ENCODE assay signal across 9 cellular contexts in genomic region chr5:97142521-97143254, GRCh38. TPM values are rescaled to one million over a fixed set of nuclear protein-coding genes. Genes with fewer than 3 reads are reported as not detected.
A peak's percentile ranks its signal among the peaks of the same experiment; 100 is the strongest.
DNase-seq lines count a peak whose midpoint lies in the region; ATAC-seq and TF ChIP-seq lines count a peak whose summit lies in the region.
"Had no signal": no experiment of that assay in that cellular context is flagged by ENCODE, and none has a peak within 500 bp of the region (broad histone marks: within the 10 kb centered on the region; RNA-seq: fewer than 3 reads in every experiment).

TSS of gene LIX1 (minus strand) at chr5:97142611. CDS start at chr5:97142576, 35 bp downstream.

- 0 out of 2 replicates have a peak within 1 kb of the TSS, but pooled peaks have one; percentile 14 for H3K4me2 ChIP-seq in OCI-LY7 (ENCODE audit: low read length)
- H3K4me2 ChIP-seq: BLaER1 treated with 17β-estradiol and CSF1 and Interleukin-3, amounts not matched to agents 10 nM and 100 nM had no signal

- H3K36me3 ChIP-seq in OCI-LY7 (ENCODE audit: insufficient read depth, low read length): no peaks in the 10 kb centered on the region
- no peaks in the 10 kb centered on the region for H3K36me3 ChIP-seq in testis (ENCODE audit: low read depth, missing control alignments)
- H3K36me3 ChIP-seq: BLaER1 treated with 17β-estradiol and CSF1 and Interleukin-3, amounts not matched to agents 10 nM and 100 nM had no signal

- CTCF ChIA-PET in OCI-LY7 (lab: Charles Lee; ENCODE audit: unreplicated experiment): interaction anchor here (0.7 to 1.1 kb wide), 7 partner anchors 10 to 528 kb away, joined by 3 to 22 read pairs (median 4); no protein-coding TSS in a partner anchor

- POLR2A ChIA-PET in OCI-LY7 (lab: Charles Lee): interaction anchor here (0.6 to 3.5 kb wide), 22 partner anchors 10 to 412 kb away, joined by 3 to 13 read pairs (median 4); partner anchors contain the start of genes ERAP1, ERAP2 and RIOK2

- no TSS peak for BruUV-seq in OCI-LY7 (replicated peaks; lab: Mats Ljungman, UMichigan)

- no peak for TF ChIP-seq POLR2A in testis (IDR thresholded peaks at IDR 0.05)

- no peak within 1 kb of the TSS for H3K27ac ChIP-seq in OCI-LY7 (ENCODE audit: low read depth, low read length, poor library complexity, severe bottlenecking)
- H3K27ac ChIP-seq in layer of hippocampus (ENCODE audit: low read depth, low read length): peak within 1 kb of the TSS; percentile 6
- no peak within 1 kb of the TSS for H3K27ac ChIP-seq in testis
- H3K27ac ChIP-seq: BLaER1 treated with 17β-estradiol and CSF1 and Interleukin-3, amounts not matched to agents 10 nM and 100 nM had no signal

- peaks cover 5% of the 10 kb centered on the region for H3K4me1 ChIP-seq in OCI-LY7 (ENCODE audit: insufficient read depth, low read length, poor library complexity, severe bottlenecking)
- peaks cover 5% of the 10 kb centered on the region for H3K4me1 ChIP-seq in testis
- H3K4me1 ChIP-seq: BLaER1 treated with 17β-estradiol and CSF1 and Interleukin-3, amounts not matched to agents 10 nM and 100 nM had no signal

- peak; percentile 90 for ATAC-seq in GM21381 (IDR thresholded peaks at IDR 0.05; ENCODE audit: unreplicated experiment)

- peak; percentile 13 for DNase-seq in NCI-H2107 treated with DMSO at 0.1 percent for 48 hours (lab: John Stamatoyannopoulos, UW; ENCODE audit: unreplicated experiment)
- DNase-seq in NCI-H2107 (lab: John Stamatoyannopoulos, UW): no peak
- DNase-seq in HT-29 (ENCODE audit: low spot score): peak; percentile 51
- DNase-seq in OCI-LY7 (ENCODE audit: low spot score): peak; percentile 75
- peak; percentile 56 to 58 for DNase-seq in cardiac fibroblast (ENCODE audit: low read depth in 2 of 2)
- peak; percentile 51 for DNase-seq in testis

- H3K27me3 ChIP-seq in layer of hippocampus (ENCODE audit: control insufficient read depth, insufficient read depth, low read length): no peaks in the 10 kb centered on the region
- no peaks in the 10 kb centered on the region for H3K27me3 ChIP-seq in testis
- H3K27me3 ChIP-seq: BLaER1 treated with 17β-estradiol and CSF1 and Interleukin-3, amounts not matched to agents 10 nM and 100 nM had no signal

- H3K4me3 ChIP-seq in OCI-LY7 (ENCODE audit: low read depth, low read length, poor library complexity, severe bottlenecking) (no peak within 1 kb of the TSS), cardiac fibroblast (replicated peaks in 1 of 2; ENCODE audit: low read depth in 2 of 2, low read length in 2 of 2) (no peak within 1 kb of the TSS), testis (no peak within 1 kb of the TSS)
- H3K4me3 ChIP-seq: BLaER1 treated with 17β-estradiol and CSF1 and Interleukin-3, amounts not matched to agents 10 nM and 100 nM had no signal

- intact Hi-C loops in OCI-LY7 (cut with micrococcal nuclease; ENCODE audit: unreplicated experiment) (loop anchor here (1.0 to 5.0 kb wide), 5 partner anchors 146 to 390 kb away; no protein-coding TSS in a partner anchor), testis (cut with DNase I; ENCODE audit: low total_unique reads) (no loop called here)

- H4K20me1 ChIP-seq in OCI-LY7 (ENCODE audit: insufficient read depth, low read length): no peaks in the 10 kb centered on the region
- H4K20me1 ChIP-seq: BLaER1 treated with 17β-estradiol and CSF1 and Interleukin-3, amounts not matched to agents 10 nM and 100 nM had no signal

- WGBS in testis, 2 donors: 46 to 52% methylated on average over 6 of the region's 6 CpGs

- H3K9me3 ChIP-seq in OCI-LY7 (ENCODE audit: low read length): no peaks in the 10 kb centered on the region
- H3K9me3 ChIP-seq in testis: no peaks in the 10 kb centered on the region
- H3K9me3 ChIP-seq: BLaER1 treated with 17β-estradiol and CSF1 and Interleukin-3, amounts not matched to agents 10 nM and 100 nM had no signal

- H3K79me2 ChIP-seq in OCI-LY7 (ENCODE audit: insufficient read depth, low read depth, low read length): no peaks in the 10 kb centered on the region

- H2AFZ ChIP-seq in OCI-LY7 (ENCODE audit: low read length): peak within 1 kb of the TSS; percentile 61; the same call in 1 of the 2 replicates

- no peaks in the 10 kb centered on the region for H3K9me2 ChIP-seq in OCI-LY7 (ENCODE audit: insufficient read depth, low read length)

- TF ChIP-seq CTCF in OCI-LY7 (conservative IDR thresholded peaks at IDR 0.05; ENCODE audit: low read length) (peak; percentile 87), cardiac fibroblast (IDR thresholded peaks at IDR 0.05; ENCODE audit: low read depth, low read length) (peak; percentile 56), testis (IDR thresholded peaks at IDR 0.05) (peak in 2 of 3 experiments; percentile 39 to 45)

RNA-seq across cellular contexts. Expression of gene LIX1, which starts in this region (rescaled TPM):
- not detected in 2 replicates for total RNA-seq in HT-29 (2014; rRNA removed; shearing (Covaris generic))
- 0.18 and 0.44 TPM in 2 replicates for total RNA-seq in OCI-LY7 (2014; rRNA removed; shearing (Covaris generic))
- total RNA-seq in OCI-LY7 (2022) (not detected in 2 replicates), testis (not detected)
- 0.76 TPM for polyA plus RNA-seq in testis (ENCODE audit: insufficient read depth, low read depth, low replicate concordance)

Comparison
In these comparisons a context has a peak if more than half of its experiments do, and no peak if none do; other contexts are left out.
1. Peak in DNase-seq in HT-29; RNA of the gene not detected or under 1 TPM.
2. Peak in DNase-seq and H3K4me2 ChIP-seq in OCI-LY7; RNA of the gene not detected or under 1 TPM.
3. Peak in DNase-seq in testis; RNA of the gene not detected or under 1 TPM.